ENCODE assay signal across 27 cellular contexts in the genomic region with DNA sequence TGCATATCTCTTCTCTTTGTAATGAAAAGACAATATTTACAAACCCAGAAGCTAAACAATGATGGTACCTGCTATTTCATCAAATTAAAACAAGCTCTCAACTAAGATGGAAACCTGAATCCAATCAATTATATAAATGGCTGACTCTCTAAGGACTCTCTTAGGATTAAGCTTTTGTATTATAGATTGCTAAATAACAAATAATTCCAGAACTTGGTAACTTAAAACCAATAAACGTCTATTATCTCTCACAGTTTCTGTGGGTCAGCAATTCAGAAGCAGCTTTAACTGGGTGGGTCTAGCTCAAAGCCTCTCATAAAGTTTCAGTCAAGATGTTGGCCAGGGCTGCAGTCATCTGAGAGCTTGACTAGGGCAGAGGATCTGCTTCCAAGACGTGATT.
"Had no signal": no experiment of that assay in that cellular context is flagged by ENCODE, and none has a peak within 500 bp of the region (broad histone marks: within the 10 kb centered on the region; RNA-seq: fewer than 3 reads in every experiment).

No MANE protein-coding gene starts in this region.

- H3K9me3 Mint-ChIP-seq: activated naive CD4-positive, alpha-beta T cell treated with anti-CD3 and anti-CD28 coated beads, Interleukin-2, amount 50 U/mL, for 72 hours; activated naive CD8-positive, alpha-beta T cell treated with anti-CD3 and anti-CD28 coated beads, Interleukin-2, amount 50 U/mL, for 24 hours; activated T-cell treated with anti-CD3 and anti-CD28 coated beads, Interleukin-2, amount 50 U/mL, for 24 hours; T-helper 1 cell treated with Interleukin-12 subunit alpha and Interleukin-12 subunit beta and Interleukin-4 antibody, amounts not matched to agents 30 μg/mL and 1 μg/mL, for 36 hours had no signal

- H3K4me3 ChIP-seq: ascending aorta, body of pancreas, K562, SJSA1 had no signal

- H3K36me3 ChIP-seq: ascending aorta, SJSA1 had no signal

- DNase-seq: activated CD4-positive, alpha-beta T cell treated with anti-CD3 and anti-CD28 coated beads for 4 hours; activated CD4-positive, alpha-beta T cell treated with anti-CD3 and anti-CD28 coated beads, Interleukin-2, amount 50 U/mL, for 4 hours; activated CD8-positive, alpha-beta memory T cell treated with anti-CD3 and anti-CD28 coated beads, Interleukin-2, amount 50 U/mL, for 48 hours; activated CD8-positive, alpha-beta T cell treated with anti-CD3 and anti-CD28 coated beads, Interleukin-2, amount 10 ng/mL, durations not matched to agents 7 days and 5 days; activated effector memory CD4-positive, alpha-beta T cell treated with anti-CD3 and anti-CD28 coated beads, Interleukin-2, amount 50 U/mL, for 16 hours; activated naive CD4-positive, alpha-beta T cell treated with Interleukin-2 at 50 U/mL for 16 hours; activated naive CD8-positive, alpha-beta T cell treated with anti-CD3 and anti-CD28 coated beads, Interleukin-2, amount 50 U/mL, for 24 hours; activated T-cell treated with anti-CD3 and anti-CD28 coated beads, Interleukin-2, amount 50 U/mL, for 24 hours; amniotic stem cell; body of pancreas; central memory CD4-positive, alpha-beta T cell; Kasumi-1; NCI-H1048; NCI-H1694 treated with DMSO at 0.1 percent for 48 hours; NCI-H2029 treated with DMSO at 0.1 percent for 48 hours; NCI-H2171; NCI-H345; NCI-H510A; NCI-H526 treated with DMSO at 0.1 percent for 48 hours; PC-3; SHP77 had no signal

- H3K4me1 ChIP-seq: ascending aorta, SJSA1 had no signal

- H3K27ac Mint-ChIP-seq: activated CD8-positive, alpha-beta T cell treated with anti-CD3 and anti-CD28 coated beads, Interleukin-2, amount 10 ng/mL, durations not matched to agents 7 days and 5 days; activated naive CD4-positive, alpha-beta T cell treated with anti-CD3 and anti-CD28 coated beads, Interleukin-2, amount 50 U/mL, for 72 hours; activated naive CD8-positive, alpha-beta T cell treated with anti-CD3 and anti-CD28 coated beads, Interleukin-2, amount 50 U/mL, for 24 hours; activated T-cell treated with anti-CD3 and anti-CD28 coated beads, Interleukin-2, amount 50 U/mL, for 24 hours; T-helper 1 cell treated with Interleukin-12 subunit alpha and Interleukin-12 subunit beta and Interleukin-4 antibody, amounts not matched to agents 30 μg/mL and 1 μg/mL, for 36 hours had no signal

- H3K27me3 ChIP-seq: ascending aorta, body of pancreas, SJSA1 had no signal

- H3K36me3 Mint-ChIP-seq: activated naive CD4-positive, alpha-beta T cell treated with anti-CD3 and anti-CD28 coated beads, Interleukin-2, amount 50 U/mL, for 72 hours had no signal

- H3K27ac ChIP-seq: ascending aorta, body of pancreas, SJSA1 had no signal

- ATAC-seq: activated CD4-positive, CD25-positive, alpha-beta regulatory T cell treated with anti-CD3 and anti-CD28 coated beads, Interleukin-2, amount 50 U/mL, for 24 hours; activated CD8-positive, alpha-beta T cell treated with anti-CD3 and anti-CD28 coated beads, Interleukin-2, amount 10 ng/mL, durations not matched to agents 7 days and 5 days; activated naive CD4-positive, alpha-beta T cell treated with anti-CD3 and anti-CD28 coated beads, Interleukin-2, amount 50 U/mL, for 72 hours; activated naive CD8-positive, alpha-beta T cell treated with anti-CD3 and anti-CD28 coated beads, Interleukin-2, amount 50 U/mL, for 24 hours; body of pancreas; K562; PC-3 had no signal

- H3K4me3 Mint-ChIP-seq: activated CD8-positive, alpha-beta T cell treated with anti-CD3 and anti-CD28 coated beads, Interleukin-2, amount 10 ng/mL, durations not matched to agents 7 days and 5 days; activated naive CD8-positive, alpha-beta T cell treated with anti-CD3 and anti-CD28 coated beads, Interleukin-2, amount 50 U/mL, for 24 hours; activated T-cell treated with anti-CD3 and anti-CD28 coated beads, Interleukin-2, amount 50 U/mL, for 24 hours; T-helper 1 cell treated with Interleukin-12 subunit alpha and Interleukin-12 subunit beta and Interleukin-4 antibody, amounts not matched to agents 30 μg/mL and 1 μg/mL, for 36 hours had no signal

- H3K9me3 ChIP-seq: ascending aorta, body of pancreas, SJSA1 had no signal

- H3K4me1 Mint-ChIP-seq: activated naive CD8-positive, alpha-beta T cell treated with anti-CD3 and anti-CD28 coated beads, Interleukin-2, amount 50 U/mL, for 24 hours had no signal

- H3K27me3 Mint-ChIP-seq: activated naive CD8-positive, alpha-beta T cell treated with anti-CD3 and anti-CD28 coated beads, Interleukin-2, amount 50 U/mL, for 24 hours had no signal
